Comparison of ENCODE assay signal across 1 cellular context in genomic region chr13:98308525-98308911, GRCh38.
TF ChIP-seq lines count a peak whose summit lies in the region.

No MANE protein-coding gene starts in this region.

TF ChIP-seq in IMR-90, 13 proteins besides CTCF, POLR2A, EP300 and RAD21:
- TF ChIP-seq RFX5 (IDR thresholded peaks at IDR 0.05; ENCODE audit: low read depth, low read length) (no peak), NFE2L2 (IDR thresholded peaks at IDR 0.05; ENCODE audit: low read depth, low read length) (no peak), MAFK (IDR thresholded peaks at IDR 0.05; ENCODE audit: low read depth, low read length) (no peak), ELK1 (IDR thresholded peaks at IDR 0.05; ENCODE audit: borderline replicate concordance, low read depth, low read length) (no peak), SMC3 (IDR thresholded peaks at IDR 0.05; ENCODE audit: low read depth, low read length) (no peak), BHLHE40 (IDR thresholded peaks at IDR 0.05; ENCODE audit: low read depth, low read length) (no peak), CEBPB (IDR thresholded peaks at IDR 0.05; ENCODE audit: low read depth, low read length) (no peak), CHD1 (IDR thresholded peaks at IDR 0.05; ENCODE audit: low read depth, low read length) (no peak), FOS (IDR thresholded peaks at IDR 0.05; ENCODE audit: low read depth, low read length) (no peak), MAZ (IDR thresholded peaks at IDR 0.05; ENCODE audit: borderline replicate concordance, low read depth, low read length) (no peak), MXI1 (IDR thresholded peaks at IDR 0.05; ENCODE audit: borderline replicate concordance, low read depth, low read length) (no peak), RCOR1 (IDR thresholded peaks at IDR 0.05; ENCODE audit: insufficient replicate concordance, low read length) (no peak)
- TF ChIP-seq, protein P1, sequence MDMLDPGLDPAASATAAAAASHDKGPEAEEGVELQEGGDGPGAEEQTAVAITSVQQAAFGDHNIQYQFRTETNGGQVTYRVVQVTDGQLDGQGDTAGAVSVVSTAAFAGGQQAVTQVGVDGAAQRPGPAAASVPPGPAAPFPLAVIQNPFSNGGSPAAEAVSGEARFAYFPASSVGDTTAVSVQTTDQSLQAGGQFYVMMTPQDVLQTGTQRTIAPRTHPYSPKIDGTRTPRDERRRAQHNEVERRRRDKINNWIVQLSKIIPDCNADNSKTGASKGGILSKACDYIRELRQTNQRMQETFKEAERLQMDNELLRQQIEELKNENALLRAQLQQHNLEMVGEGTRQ (IDR thresholded peaks at IDR 0.05; ENCODE audit: low read depth, low read length), result no peak
